ENCODE assay signal across 7 cellular contexts in the genomic region with DNA sequence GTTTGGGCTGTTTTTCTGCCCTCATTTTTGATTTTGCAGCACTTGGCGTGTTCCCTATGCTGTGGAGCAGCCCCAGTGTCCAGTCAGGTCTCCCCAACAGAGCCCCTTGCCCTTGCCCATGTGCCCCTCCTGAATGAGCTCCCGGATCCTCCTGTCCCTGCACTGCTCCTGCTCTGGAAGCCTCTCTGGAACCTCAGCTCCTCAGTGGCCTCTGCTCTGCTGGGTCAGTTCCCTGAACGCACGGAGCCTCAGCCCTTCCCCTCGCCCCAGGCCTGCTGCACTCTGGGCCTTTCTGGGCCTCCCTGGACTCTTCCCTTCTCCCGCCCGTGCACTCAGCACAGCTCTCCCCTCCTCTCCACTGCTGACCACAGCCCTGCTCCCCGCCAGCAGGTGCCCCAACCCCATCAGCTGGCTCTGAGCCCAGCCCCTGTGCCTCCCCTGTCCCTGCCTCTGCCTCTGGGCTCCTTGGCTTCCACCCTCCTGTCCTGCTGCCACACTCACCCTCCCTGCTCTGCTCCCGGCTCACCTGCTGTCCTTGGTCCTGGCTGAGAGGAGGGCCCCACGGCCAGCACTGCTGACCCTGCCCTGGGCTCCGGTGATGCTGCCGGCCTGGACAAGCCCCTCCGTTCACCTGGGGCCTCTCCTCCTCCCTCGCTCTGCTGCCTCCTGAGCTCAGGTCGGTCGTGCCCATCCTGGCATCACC.
A peak's percentile ranks its signal among the peaks of the same experiment; 100 is the strongest.
DNase-seq lines count a peak whose midpoint lies in the region; ATAC-seq and TF ChIP-seq lines count a peak whose summit lies in the region.
"Not testable (repeated sequence)": the region's sequence is repeated elsewhere in the genome, so short reads cannot be mapped to it uniquely, and the experiment has no call there.

No MANE protein-coding gene starts in this region.

- H3K27me3 Mint-ChIP-seq in activated naive CD8-positive, alpha-beta T cell treated with anti-CD3 and anti-CD28 coated beads, Interleukin-2, amount 50 U/mL, for 24 hours = not testable (repeated sequence)

- peak overlapping the region; percentile 87 for H3K4me3 ChIP-seq in OCI-LY3 (ENCODE audit: low read length)
- not testable (repeated sequence) for H3K4me3 ChIP-seq in mucosa of descending colon, upper lobe of right lung
- peak overlapping the region in 5 of 8 donors; percentile 11 to 56 (median 25) for H3K4me3 ChIP-seq in spleen

- H3K9me3 Mint-ChIP-seq in activated naive CD8-positive, alpha-beta T cell treated with anti-CD3 and anti-CD28 coated beads, Interleukin-2, amount 50 U/mL, for 24 hours = not testable (repeated sequence)

- not testable (repeated sequence) for H3K9me3 ChIP-seq in OCI-LY3 (ENCODE audit: insufficient read depth, low read length); mucosa of descending colon; spleen; upper lobe of right lung

- H3K27me3 ChIP-seq in OCI-LY3 (ENCODE audit: low read depth, low read length); spleen (replicated peaks in 1 of 7); upper lobe of right lung: not testable (repeated sequence)

- peak overlapping the region; percentile 11 for H3K4me3 Mint-ChIP-seq in activated naive CD8-positive, alpha-beta T cell treated with anti-CD3 and anti-CD28 coated beads, Interleukin-2, amount 50 U/mL, for 24 hours

- TF ChIP-seq CTCF in OCI-LY3 (IDR thresholded peaks at IDR 0.05; ENCODE audit: low read depth, low read length); mucosa of descending colon (IDR thresholded peaks at IDR 0.05); spleen (IDR thresholded peaks at IDR 0.05 in 8 of 11, conservative IDR thresholded peaks at IDR 0.05 in 3 of 11); upper lobe of right lung (IDR thresholded peaks at IDR 0.05): not testable (repeated sequence)

- H3K36me3 ChIP-seq in OCI-LY3 (replicated peaks; ENCODE audit: low read depth, low read length); mucosa of descending colon (ENCODE audit: low read depth); spleen; upper lobe of right lung: not testable (repeated sequence)

- peak overlapping the region; percentile 87 for H3K4me2 ChIP-seq in OCI-LY3 (ENCODE audit: low read length)

- peak; percentile 13 for ATAC-seq in activated naive CD8-positive, alpha-beta T cell treated with anti-CD3 and anti-CD28 coated beads, Interleukin-2, amount 50 U/mL, for 24 hours
- ATAC-seq in Right ventricle myocardium superior (ENCODE audit: poor library complexity) = not testable (repeated sequence)
- ATAC-seq in mucosa of descending colon (peak; percentile 9), upper lobe of right lung (peak; percentile 31)

- H3K36me3 Mint-ChIP-seq in activated naive CD8-positive, alpha-beta T cell treated with anti-CD3 and anti-CD28 coated beads, Interleukin-2, amount 50 U/mL, for 24 hours (ENCODE audit: low read depth) = not testable (repeated sequence)

- not testable (repeated sequence) for H3K27ac Mint-ChIP-seq in activated naive CD8-positive, alpha-beta T cell treated with anti-CD3 and anti-CD28 coated beads, Interleukin-2, amount 50 U/mL, for 24 hours

- H4K20me1 ChIP-seq in OCI-LY3 (ENCODE audit: insufficient read depth, low read length) = not testable (repeated sequence)

- H3K27ac ChIP-seq in OCI-LY3 (ENCODE audit: low read length) (peak overlapping the region; percentile 87), spleen (peak overlapping the region in 3 of 8 donors; percentile 43 to 64 (median 56))
- not testable (repeated sequence) for H3K27ac ChIP-seq in upper lobe of right lung

- H3K4me1 ChIP-seq in OCI-LY3 (ENCODE audit: low read length) (peaks cover 22% of the 10 kb centered on the region), spleen (peaks cover 0 to 15% (median 2%) of the 10 kb centered on the region in 6 donors)
- not testable (repeated sequence) for H3K4me1 ChIP-seq in mucosa of descending colon (ENCODE audit: low read depth); upper lobe of right lung

- H3K9ac ChIP-seq in OCI-LY3 (ENCODE audit: low read length) = peak overlapping the region; percentile 89

- DNase-seq in DMS79 treated with DMSO at 0.1 percent for 48 hours (lab: John Stamatoyannopoulos, UW) = peak; percentile 50
- not testable (repeated sequence) for DNase-seq in activated naive CD8-positive, alpha-beta T cell treated with anti-CD3 and anti-CD28 coated beads, Interleukin-2, amount 50 U/mL, for 24 hours; mucosa of descending colon; spleen
- peak; percentile 6 for DNase-seq in Right ventricle myocardium superior
- DNase-seq in upper lobe of right lung = peak; percentile 54

- not testable (repeated sequence) for H3K4me1 Mint-ChIP-seq in activated naive CD8-positive, alpha-beta T cell treated with anti-CD3 and anti-CD28 coated beads, Interleukin-2, amount 50 U/mL, for 24 hours

- peaks cover 35% of the 10 kb centered on the region for H3K79me2 ChIP-seq in OCI-LY3 (ENCODE audit: low read length)

- TF ChIP-seq POLR2A in spleen (IDR thresholded peaks at IDR 0.05) = not testable (repeated sequence)

- intact Hi-C loops in Right ventricle myocardium superior (cut with DNase I); mucosa of descending colon (cut with DNase I, micrococcal nuclease); spleen (cut with DNase I; ENCODE audit: low total_unique reads); upper lobe of right lung (cut with DNase I): not testable (repeated sequence)

- 71 to 78% (median 74%) methylated on average over 16 of the region's 16 CpGs for WGBS in spleen, 5 donors

- H2AFZ ChIP-seq in OCI-LY3 (ENCODE audit: low read depth, low read length) = not testable (repeated sequence)
